ENCODE assay signal across 8 cellular contexts in genomic region chr20:24164360-24164759, GRCh38.
DNase-seq lines count a peak whose midpoint lies in the region; ATAC-seq and TF ChIP-seq lines count a peak whose summit lies in the region.

No MANE protein-coding gene starts in this region.

- no peak overlapping the region for H3K27ac Mint-ChIP-seq in MCF 10A (ENCODE audit: low read depth, unreplicated experiment)

- H3K9me3 Mint-ChIP-seq in MCF 10A (ENCODE audit: unreplicated experiment) = peaks cover 49% of the 10 kb centered on the region

- intact Hi-C loops in mammary epithelial cell (cut with micrococcal nuclease) = loop anchor here (1.0 to 5.0 kb wide), 5 partner anchors 62 to 308 kb away; no protein-coding TSS in a partner anchor
- intact Hi-C loops in MCF 10A (cut with micrococcal nuclease) = no loop called here

- H3K4me1 Mint-ChIP-seq in MCF 10A (ENCODE audit: insufficient read depth, unreplicated experiment) = no peaks in the 10 kb centered on the region

- DNase-seq in mammary epithelial cell = peak; percentile 11
- no peak for DNase-seq in MCF 10A (ENCODE audit: unreplicated experiment)
- peak; percentile 61 for DNase-seq in SJSA1 (ENCODE audit: low read depth in 1 of 2, low spot score in 2 of 2)
- DNase-seq in epithelial cell of proximal tubule (ENCODE audit: low read depth) = no peak
- DNase-seq in stimulated activated CD8-positive, alpha-beta memory T cell treated with anti-CD3 and anti-CD28 coated beads, Interleukin-4, amount 100 ng/mL, for 48 hours = peak; percentile 57
- no peak for DNase-seq in germinal center (ENCODE audit: low spot score)
- DNase-seq in A172 (ENCODE audit: low spot score) = no peak

- H4K20me1 ChIP-seq in mammary epithelial cell (ENCODE audit: insufficient read depth, low read length) = no peaks in the 10 kb centered on the region

- H3K27ac ChIP-seq in mammary epithelial cell (ENCODE audit: insufficient read depth, low read depth, low read length) = no peak overlapping the region
- H3K27ac ChIP-seq in SJSA1 = no peak overlapping the region

- H3K4me3 ChIP-seq in mammary epithelial cell (replicated peaks in 1 of 3; ENCODE audit: insufficient read depth in 1 of 3, low read depth in 2 of 3, low read length in 3 of 3) = no peak overlapping the region
- no peak overlapping the region for H3K4me3 ChIP-seq in SJSA1
- no peak overlapping the region for H3K4me3 ChIP-seq in epithelial cell of proximal tubule (ENCODE audit: low read depth, low read length)

- H3K27me3 ChIP-seq in mammary epithelial cell (ENCODE audit: insufficient read depth, low read length) (no peaks in the 10 kb centered on the region), SJSA1 (replicated peaks) (no peaks in the 10 kb centered on the region)

- no peaks in the 10 kb centered on the region for H3K36me3 Mint-ChIP-seq in MCF 10A (ENCODE audit: insufficient read depth, unreplicated experiment)

- no peak overlapping the region for H3K4me3 Mint-ChIP-seq in MCF 10A (ENCODE audit: unreplicated experiment)

- H3K9ac ChIP-seq in mammary epithelial cell (ENCODE audit: insufficient read depth, low read length) = no peak overlapping the region

- no peaks in the 10 kb centered on the region for H3K79me2 ChIP-seq in mammary epithelial cell (ENCODE audit: insufficient read depth, low read length)

- no peak overlapping the region for H2AFZ ChIP-seq in mammary epithelial cell (ENCODE audit: low read depth, low read length)

- in situ Hi-C loops in mammary epithelial cell (cut with MboI; ENCODE audit: low sequenced_read_pairs in 2 of 2) = no loop called here

- H3K9me3 ChIP-seq in mammary epithelial cell (replicated peaks; ENCODE audit: insufficient read depth, low read length) (no peaks in the 10 kb centered on the region), SJSA1 (replicated peaks) (peaks cover 4% of the 10 kb centered on the region; the same call in 1 of the 2 replicates)

- BruUV-seq in mammary epithelial cell (replicated peaks; lab: Mats Ljungman, UMichigan) (no TSS peak), MCF 10A (replicated peaks; lab: Mats Ljungman, UMichigan) (no TSS peak)

- no peak for ATAC-seq in HG03571 (IDR thresholded peaks at IDR 0.05; ENCODE audit: unreplicated experiment)

- no peaks in the 10 kb centered on the region for H3K27me3 Mint-ChIP-seq in MCF 10A (ENCODE audit: insufficient read depth, unreplicated experiment)

- no peak overlapping the region for H3K4me2 ChIP-seq in mammary epithelial cell (ENCODE audit: insufficient read depth, low read depth, low read length)

- CTCF ChIA-PET in mammary epithelial cell (lab: Charles Lee; ENCODE audit: low non-redundant PET) = no interaction called here
- CTCF ChIA-PET in MCF 10A (lab: Yijun Ruan, JAX) = no interaction called here

- dilution Hi-C loops in mammary epithelial cell (cut with HindIII; ENCODE audit: low sequenced_read_pairs) = no loop called here

- POLR2A ChIA-PET in MCF 10A (lab: Yijun Ruan, JAX) = no interaction called here

- H3K36me3 ChIP-seq in mammary epithelial cell (ENCODE audit: insufficient read depth, low read length) = no peaks in the 10 kb centered on the region
- no peaks in the 10 kb centered on the region for H3K36me3 ChIP-seq in SJSA1

- 78% methylated on average over 5 of the region's 5 CpGs for WGBS in mammary epithelial cell (ENCODE audit: low coverage, missing lambda C conversion rate)

- no peaks in the 10 kb centered on the region for H3K4me1 ChIP-seq in mammary epithelial cell (ENCODE audit: insufficient read depth, low read length)
- peaks cover 17% of the 10 kb centered on the region for H3K4me1 ChIP-seq in SJSA1 (replicated peaks)

- peak; percentile 3 to 27 for TF ChIP-seq CTCF in mammary epithelial cell (conservative IDR thresholded peaks at IDR 0.05 in 1 of 2, IDR thresholded peaks at IDR 0.05 in 1 of 2; ENCODE audit: extremely low read depth in 1 of 2, insufficient read depth in 1 of 2, low read depth in 1 of 2, low read length in 2 of 2)
- no peak for TF ChIP-seq CTCF in MCF 10A (IDR thresholded peaks at IDR 0.05; ENCODE audit: unreplicated experiment)
- TF ChIP-seq CTCF in epithelial cell of proximal tubule (conservative IDR thresholded peaks at IDR 0.05; ENCODE audit: low read depth, low read length) = peak; percentile 67

Comparison
In these comparisons a context has a peak if more than half of its experiments do, and no peak if none do; other contexts are left out.
1. DNase-seq: peak in mammary epithelial cell (single experiment), SJSA1 (2 of 2) and stimulated activated CD8-positive, alpha-beta memory T cell treated with anti-CD3 and anti-CD28 coated beads, Interleukin-4, amount 100 ng/mL, for 48 hours (single experiment); none in MCF 10A (single experiment), epithelial cell of proximal tubule (single experiment), germinal center (single experiment) and A172 (single experiment).